ENCODE assay signal across 10 cellular contexts in the genomic region with DNA sequence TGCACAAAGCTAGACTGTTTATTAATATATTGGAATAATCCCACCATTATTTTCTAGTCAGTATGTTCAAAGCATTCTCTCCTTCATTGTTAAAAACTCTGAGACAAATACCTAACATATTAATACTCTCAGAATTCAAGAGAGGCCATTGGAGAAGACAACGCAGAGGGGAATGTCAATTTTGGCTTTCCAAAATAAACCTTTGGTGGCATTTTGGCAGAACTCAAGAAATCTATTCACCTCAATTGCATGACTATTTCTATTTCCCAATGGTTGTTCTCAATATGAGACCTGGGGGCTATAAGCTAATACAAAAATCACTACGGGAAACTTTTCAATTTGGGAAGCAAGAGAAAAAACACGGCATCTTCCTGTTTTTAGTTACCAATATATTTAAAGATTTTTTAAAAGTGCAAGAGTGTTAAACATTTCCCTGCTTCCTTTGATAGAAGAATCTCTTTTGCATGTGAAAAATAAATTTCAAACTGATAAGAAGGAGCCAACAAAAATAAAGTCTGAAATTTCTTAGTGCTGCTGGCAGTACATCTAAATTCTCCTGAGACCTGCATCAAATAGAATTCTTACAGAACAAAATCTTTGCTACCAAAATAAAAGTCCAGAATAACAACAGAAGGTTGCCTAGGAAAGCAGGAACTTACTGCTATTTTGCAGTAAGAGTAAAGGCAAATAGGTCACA. TPM values are rescaled to one million over a fixed set of nuclear protein-coding genes. Genes with fewer than 3 reads are reported as not detected.
A peak's percentile ranks its signal among the peaks of the same experiment; 100 is the strongest.
DNase-seq lines count a peak whose midpoint lies in the region; ATAC-seq and TF ChIP-seq lines count a peak whose summit lies in the region.
"Had no signal": no experiment of that assay in that cellular context is flagged by ENCODE, and none has a peak within 500 bp of the region (broad histone marks: within the 10 kb centered on the region; RNA-seq: fewer than 3 reads in every experiment).

No MANE protein-coding gene starts in this region.

- no peak overlapping the region for H3K14ac ChIP-seq in mesenchymal stem cell (ENCODE audit: low read length in 2 of 2)

- H2AFZ ChIP-seq in KMS-11 (ENCODE audit: low read depth) = no peak overlapping the region
- H2AFZ ChIP-seq in mesenchymal stem cell (ENCODE audit: low read depth, low read length) = no peak overlapping the region

- CTCF ChIA-PET in AG04449 (lab: Yijun Ruan, JAX) (interaction anchor here (0.7 kb wide), 1 partner anchor 139 kb away, joined by 3 read pairs; no protein-coding TSS in a partner anchor), Calu3 (lab: Charles Lee) (interaction anchor here (1.3 kb wide), 1 partner anchor 125 kb away, joined by 5 read pairs; no protein-coding TSS in a partner anchor)

- no peaks in the 10 kb centered on the region for H3K9me3 Mint-ChIP-seq in Calu3 (ENCODE audit: low read depth, unreplicated experiment)

- POLR2A ChIA-PET in AG04449 (lab: Yijun Ruan, JAX) = no interaction called here

- H3K27me3 ChIP-seq in KMS-11 (ENCODE audit: insufficient read depth, low read depth) = no peaks in the 10 kb centered on the region
- no peaks in the 10 kb centered on the region for H3K27me3 ChIP-seq in mesenchymal stem cell (ENCODE audit: control insufficient read depth in 1 of 2, insufficient read depth in 1 of 2, low read length in 2 of 2)
- H3K27me3 ChIP-seq in transverse colon = no peaks in the 10 kb centered on the region

- TF ChIP-seq POLR2A in transverse colon (IDR thresholded peaks at IDR 0.05) = no peak

- H3K79me2 ChIP-seq in KMS-11 (ENCODE audit: insufficient read depth, low read depth) = peaks cover 5% of the 10 kb centered on the region; the same call in 1 of the 2 replicates

- H3K27ac Mint-ChIP-seq in Calu3 (ENCODE audit: unreplicated experiment) = no peak overlapping the region

- H3K4me3 ChIP-seq in AG04449 (ENCODE audit: low read depth, low read length) (no peak overlapping the region), KMS-11 (IDR thresholded peaks at IDR 0.05; ENCODE audit: insufficient read depth, low read depth, low read length) (no peak overlapping the region), choroid plexus epithelial cell (ENCODE audit: low read depth, low read length) (no peak overlapping the region), mesenchymal stem cell (ENCODE audit: insufficient read depth in 1 of 2, low read depth in 1 of 2, low read length in 2 of 2) (peak overlapping the region in 1 of 2 experiments; percentile 39), mucosa of descending colon (no peak overlapping the region), transverse colon (no peak overlapping the region)

- no peak overlapping the region for H3K4me3 Mint-ChIP-seq in Calu3 (ENCODE audit: low read depth, unreplicated experiment)

- H4K20me1 ChIP-seq in KMS-11 (ENCODE audit: insufficient read depth) = no peaks in the 10 kb centered on the region

- H3K27ac ChIP-seq in KMS-11 = no peak overlapping the region; the same call in 1 of the 2 replicates
- no peak overlapping the region for H3K27ac ChIP-seq in mesenchymal stem cell (ENCODE audit: low read length, poor library complexity, severe bottlenecking)
- peak overlapping the region in 2 of 4 donors; percentile 1 to 43 for H3K27ac ChIP-seq in transverse colon

- no peaks in the 10 kb centered on the region for H3K27me3 Mint-ChIP-seq in Calu3 (ENCODE audit: unreplicated experiment)

- no peak for TF ChIP-seq EP300 in transverse colon (IDR thresholded peaks at IDR 0.05; ENCODE audit: low read depth)

- H3K4ac ChIP-seq in mesenchymal stem cell (ENCODE audit: low read depth in 1 of 2, low read length in 2 of 2) = no peak overlapping the region

- BruUV-seq in Calu3 (replicated peaks; lab: Mats Ljungman, UMichigan) = no TSS peak

- H3K36me3 Mint-ChIP-seq in Calu3 (ENCODE audit: insufficient read depth, unreplicated experiment) = peaks cover 47% of the 10 kb centered on the region

- peak overlapping the region; percentile 16; the same call in 1 of the 2 replicates for H3K4me2 ChIP-seq in KMS-11
- no peak overlapping the region for H3K4me2 ChIP-seq in mesenchymal stem cell (ENCODE audit: low read length, poor library complexity, severe bottlenecking)

- H3K9ac ChIP-seq in KMS-11 (no peak overlapping the region), mesenchymal stem cell (ENCODE audit: low read length) (peak overlapping the region; percentile 65)

- TF ChIP-seq CTCF in AG04449 (IDR thresholded peaks at IDR 0.05; ENCODE audit: insufficient read depth, low read length, missing control alignments) (no peak), KMS-11 (conservative IDR thresholded peaks at IDR 0.05; ENCODE audit: low read depth, low read length) (no peak), choroid plexus epithelial cell (conservative IDR thresholded peaks at IDR 0.05; ENCODE audit: low read depth, low read length) (no peak), mucosa of descending colon (IDR thresholded peaks at IDR 0.05) (no peak), transverse colon (IDR thresholded peaks at IDR 0.05) (no peak), Calu3 (IDR thresholded peaks at IDR 0.05; ENCODE audit: unreplicated experiment) (no peak)

- no peak overlapping the region for H2BK5ac ChIP-seq in mesenchymal stem cell (ENCODE audit: low read depth, low read length, poor library complexity, severe bottlenecking)

- H2BK15ac ChIP-seq in mesenchymal stem cell (ENCODE audit: low read depth, poor library complexity, severe bottlenecking) = no peak overlapping the region

- peaks cover 21% of the 10 kb centered on the region for H3K4me1 ChIP-seq in KMS-11 (ENCODE audit: low read depth, poor library complexity, severe bottlenecking)
- H3K4me1 ChIP-seq in mesenchymal stem cell (ENCODE audit: control insufficient read depth, insufficient read depth, low read depth, low read length) = no peaks in the 10 kb centered on the region
- H3K4me1 ChIP-seq in mucosa of descending colon (ENCODE audit: low read depth) = no peaks in the 10 kb centered on the region
- H3K4me1 ChIP-seq in transverse colon = no peaks in the 10 kb centered on the region

- H4K8ac ChIP-seq in mesenchymal stem cell (ENCODE audit: low read length) = no peak overlapping the region

- no peak overlapping the region for H3K23ac ChIP-seq in mesenchymal stem cell (ENCODE audit: low read length in 2 of 2)

- peaks cover 32% of the 10 kb centered on the region; the same call in 1 of the 2 replicates for H3K36me3 ChIP-seq in KMS-11 (ENCODE audit: insufficient read depth)
- peaks cover 16 to 44% of the 10 kb centered on the region in 2 experiments for H3K36me3 ChIP-seq in mesenchymal stem cell (ENCODE audit: control insufficient read depth in 1 of 2, insufficient read depth in 2 of 2, low read depth in 1 of 2, low read length in 2 of 2)
- H3K36me3 ChIP-seq in mucosa of descending colon (ENCODE audit: low read depth) = no peaks in the 10 kb centered on the region
- peaks cover 0 to 54% (median 22%) of the 10 kb centered on the region in 4 donors for H3K36me3 ChIP-seq in transverse colon

- intact Hi-C loops in mucosa of descending colon (cut with DNase I, micrococcal nuclease) (no loop called here), transverse colon (cut with DNase I; ENCODE audit: low total_unique reads) (no loop called here), Calu3 (cut with micrococcal nuclease; ENCODE audit: unreplicated experiment) (no loop called here)

- DNase-seq in AG04449 (ENCODE audit: low read depth, low spot score) (peak; percentile 57), choroid plexus epithelial cell (ENCODE audit: low read depth) (peak; percentile 93), mesenchymal stem cell (no peak), mucosa of descending colon (no peak), transverse colon (no peak), Calu3 (no peak)
- DNase-seq: NCI-H510A had no signal

- H2BK120ac ChIP-seq in mesenchymal stem cell (ENCODE audit: low read depth, low read length) = no peak overlapping the region

- WGBS in mesenchymal stem cell = 90% methylated on average over 1 of the region's 3 CpGs
- WGBS in transverse colon (ENCODE audit: low coverage in 1 of 2), 2 donors = 71 to 76% methylated on average over 3 of the region's 3 CpGs

- H3K79me1 ChIP-seq in mesenchymal stem cell (replicated peaks; ENCODE audit: low read length, poor library complexity, severe bottlenecking) = peaks cover 2% of the 10 kb centered on the region

- ATAC-seq in mucosa of descending colon (no peak), HG03175 (IDR thresholded peaks at IDR 0.05; ENCODE audit: unreplicated experiment) (no peak)
- ATAC-seq: HCT116 had no signal

- no peak overlapping the region for H4K91ac ChIP-seq in mesenchymal stem cell (ENCODE audit: low read length)

- H2AK5ac ChIP-seq in mesenchymal stem cell (ENCODE audit: low read length, severe bottlenecking) = no peak overlapping the region

- no peak overlapping the region for H3K18ac ChIP-seq in mesenchymal stem cell (ENCODE audit: low read depth in 1 of 2, low read length in 2 of 2)

- H3K4me1 Mint-ChIP-seq in Calu3 (ENCODE audit: low read depth, unreplicated experiment) = no peaks in the 10 kb centered on the region

- H2BK12ac ChIP-seq in mesenchymal stem cell (ENCODE audit: low read length in 2 of 2) = no peak overlapping the region

- H3K9me3 ChIP-seq in mesenchymal stem cell (ENCODE audit: control insufficient read depth, low read length) = no peaks in the 10 kb centered on the region
- H3K9me3 ChIP-seq in mucosa of descending colon = no peaks in the 10 kb centered on the region
- no peaks in the 10 kb centered on the region for H3K9me3 ChIP-seq in transverse colon

- in situ Hi-C loops in transverse colon (cut with MboI; ENCODE audit: low pct_ligation_motif_present in 1 of 4, low pct_unique_long_range_greater_than_20kb in 1 of 4, low sequenced_read_pairs in 3 of 4) = no loop called here

RNA-seq across cellular contexts. Expression of a gene that starts 58.6 kb away (rescaled TPM):
- 33.3 TPM for polyA plus RNA-seq in mesenchymal stem cell (2013, experiment 1 of 2)
- polyA plus RNA-seq in mesenchymal stem cell (2013, experiment 2 of 2) = 32.2 TPM
- total RNA-seq in mucosa of descending colon (10 to 100 TPM; 58.9 to 79.4 (median 60.6) TPM), transverse colon (100 to 1,000 TPM in 1 of 4 donors, 10 to 100 TPM in 3; 43.4 to 121 (median 65.5) TPM), Calu3 (2022) (48.4 and 49.0 TPM in 2 replicates)

Comparison
In these comparisons a context has a peak if more than half of its experiments do, and no peak if none do; other contexts are left out.
1. DNase-seq: peak in AG04449 (single experiment) and choroid plexus epithelial cell (single experiment); none in mesenchymal stem cell (single experiment), mucosa of descending colon (0 of 3), transverse colon (single experiment) and Calu3 (single experiment).